Comparison of ENCODE assay signal across 9 cellular contexts in genomic region chr18:48934400-48934707, GRCh38. TPM values are rescaled to one million over a fixed set of nuclear protein-coding genes. Genes with fewer than 3 reads are reported as not detected.
DNase-seq lines count a peak whose midpoint lies in the region; ATAC-seq and TF ChIP-seq lines count a peak whose summit lies in the region.
"Had no signal": no experiment of that assay in that cellular context is flagged by ENCODE, and none has a peak within 500 bp of the region (broad histone marks: within the 10 kb centered on the region; RNA-seq: fewer than 3 reads in every experiment).

No MANE protein-coding gene starts in this region.

- dilution Hi-C loops in mammary epithelial cell (cut with HindIII; ENCODE audit: low sequenced_read_pairs), result no loop called here

- peak overlapping the region; percentile 71 for H3K27ac ChIP-seq in mammary epithelial cell (ENCODE audit: insufficient read depth, low read depth, low read length)

- no peak overlapping the region for H3K4me3 ChIP-seq in mammary epithelial cell (replicated peaks in 1 of 3; ENCODE audit: insufficient read depth in 1 of 3, low read depth in 2 of 3, low read length in 3 of 3)

- intact Hi-C loops in CD14-positive monocyte (cut with micrococcal nuclease) (no loop called here), mammary epithelial cell (cut with micrococcal nuclease) (no loop called here)

- H3K4me1 ChIP-seq in mammary epithelial cell (ENCODE audit: insufficient read depth, low read length), result peaks cover 78% of the 10 kb centered on the region

- H3K27ac Mint-ChIP-seq in CD14-positive monocyte (peak overlapping the region; percentile 81 to 91 (median 90)), naive B cell (peak overlapping the region in 3 of 6 donors; percentile 49 to 100 (median 76))

- H3K9me3 Mint-ChIP-seq in CD14-positive monocyte (no peaks in the 10 kb centered on the region), naive B cell (no peaks in the 10 kb centered on the region)

- TF ChIP-seq CTCF in CD14-positive monocyte (IDR thresholded peaks at IDR 0.05) (no peak), mammary epithelial cell (conservative IDR thresholded peaks at IDR 0.05 in 1 of 2, IDR thresholded peaks at IDR 0.05 in 1 of 2; ENCODE audit: extremely low read depth in 1 of 2, insufficient read depth in 1 of 2, low read depth in 1 of 2, low read length in 2 of 2) (no peak)

- no peaks in the 10 kb centered on the region for H3K9me3 ChIP-seq in mammary epithelial cell (replicated peaks; ENCODE audit: insufficient read depth, low read length)

- H3K36me3 Mint-ChIP-seq in CD14-positive monocyte (peaks cover 22 to 39% of the 10 kb centered on the region in 2 donors), naive B cell (no peaks in the 10 kb centered on the region)

- H3K36me3 ChIP-seq in mammary epithelial cell (ENCODE audit: insufficient read depth, low read length), result no peaks in the 10 kb centered on the region

- peaks cover 98% of the 10 kb centered on the region for H3K79me2 ChIP-seq in mammary epithelial cell (ENCODE audit: insufficient read depth, low read length)

- H3K4me2 ChIP-seq in mammary epithelial cell (ENCODE audit: insufficient read depth, low read depth, low read length), result peak overlapping the region; percentile 79

- WGBS in mammary epithelial cell (ENCODE audit: low coverage, missing lambda C conversion rate), result 55% methylated on average over 3 of the region's 4 CpGs

- ATAC-seq in naive B cell (ENCODE audit: low read depth in 2 of 2), result peak; percentile 14 to 29
- no peak for ATAC-seq in GM18502 (IDR thresholded peaks at IDR 0.05; ENCODE audit: poor library complexity, unreplicated experiment)

- H4K20me1 ChIP-seq in mammary epithelial cell (ENCODE audit: insufficient read depth, low read length), result no peaks in the 10 kb centered on the region

- DNase-seq in CD14-positive monocyte (ENCODE audit: low spot score), result no peak
- peak; percentile 53 for DNase-seq in NAMALWA (ENCODE audit: low spot score)
- DNase-seq in mammary epithelial cell, result no peak
- no peak for DNase-seq in naive B cell
- no peak for DNase-seq in AG08396 (ENCODE audit: low spot score)
- DNase-seq in NCI-H524 (lab: John Stamatoyannopoulos, UW), result no peak
- DNase-seq in HUDEP-2 (lab: John Stamatoyannopoulos, UW; ENCODE audit: unreplicated experiment in 76 of 76), result no peak
- DNase-seq: NCI-H82 had no signal

- H3K4me3 Mint-ChIP-seq in CD14-positive monocyte (peak overlapping the region; percentile 54 to 88), naive B cell (peak overlapping the region; percentile 39 to 83 (median 66))

- TSS peak; percentile 74 for BruUV-seq in mammary epithelial cell (replicated peaks; lab: Mats Ljungman, UMichigan)

- peak overlapping the region; percentile 71 for H3K9ac ChIP-seq in mammary epithelial cell (ENCODE audit: insufficient read depth, low read length)

- peak overlapping the region; percentile 35 for H2AFZ ChIP-seq in mammary epithelial cell (ENCODE audit: low read depth, low read length)

- H3K27me3 ChIP-seq in mammary epithelial cell (ENCODE audit: insufficient read depth, low read length), result no peaks in the 10 kb centered on the region

- in situ Hi-C loops in mammary epithelial cell (cut with MboI; ENCODE audit: low sequenced_read_pairs in 2 of 2), result no loop called here

- H3K27me3 Mint-ChIP-seq in CD14-positive monocyte (ENCODE audit: low read depth in 3 of 3) (peaks cover 0 to 2% (median 0%) of the 10 kb centered on the region in 3 donors), naive B cell (no peaks in the 10 kb centered on the region)

- CTCF ChIA-PET in mammary epithelial cell (lab: Charles Lee; ENCODE audit: low non-redundant PET), result no interaction called here

- H3K4me1 Mint-ChIP-seq in CD14-positive monocyte (peaks cover 94% of the 10 kb centered on the region), naive B cell (peaks cover 61 to 90% (median 69%) of the 10 kb centered on the region in 3 donors)

RNA-seq across cellular contexts. Expression of gene SMAD7, which starts 16.4 kb away (rescaled TPM):
- polyA plus RNA-seq in CD14-positive monocyte (1 to 10 TPM; 1.4 to 1.5 TPM), mammary epithelial cell (8.2 TPM), naive B cell (ENCODE audit: low read depth in 6 of 6) (1 to 10 TPM in 5 of 6 donors, under 1 TPM in 1; 0.47 to 3.7 (median 1.6) TPM)
- total RNA-seq in mammary epithelial cell, result 10 to 100 TPM; 15.7 to 20.0 TPM
- 53.8 TPM for polyA minus RNA-seq in mammary epithelial cell
